Comparison of ENCODE assay signal across 19 cellular contexts in genomic region chr11:72220696-72221363, GRCh38. TPM values are rescaled to one million over a fixed set of nuclear protein-coding genes. Genes with fewer than 3 reads are reported as not detected.
DNase-seq lines count a peak whose midpoint lies in the region; ATAC-seq and FAIRE-seq lines count a peak whose summit lies in the region.
"Had no signal": no experiment of that assay in that cellular context is flagged by ENCODE, and none has a peak within 500 bp of the region (broad histone marks: within the 10 kb centered on the region; RNA-seq: fewer than 3 reads in every experiment).

No MANE protein-coding gene starts in this region.

- FAIRE-seq in urothelium cell line (lab: Jason Lieb, UNC): no peak

- H3K27ac Mint-ChIP-seq in activated naive CD4-positive, alpha-beta T cell treated with anti-CD3 and anti-CD28 coated beads, Interleukin-2, amount 50 U/mL, for 24 hours: no peak overlapping the region
- no peak overlapping the region for H3K27ac Mint-ChIP-seq in activated naive CD4-positive, alpha-beta T cell treated with anti-CD3 and anti-CD28 coated beads for 36 hours
- H3K27ac Mint-ChIP-seq in IgD-negative memory B cell: peak overlapping the region; percentile 87 to 93 (median 87)
- H3K27ac Mint-ChIP-seq in stimulated activated naive B cell treated with anti-CD40 and anti-IgM and Interleukin-4, amounts not matched to agents 10 μg/mL and 1 μg/mL and 100 μg/mL, for 72 hours: no peak overlapping the region
- H3K27ac Mint-ChIP-seq: T-helper 2 cell treated with Interferon-gamma antibody and Interleukin-4, amounts not matched to agents 5 μg/mL and 100 μg/mL, for 36 hours had no signal

- intact Hi-C loops in activated naive CD4-positive, alpha-beta T cell treated with anti-CD3 and anti-CD28 coated beads for 36 hours (cut with micrococcal nuclease): loop anchor here (5.0 kb wide), 2 partner anchors 191 to 774 kb away; partner anchors contain the start of gene DHCR7

- H3K36me3 Mint-ChIP-seq in activated naive CD4-positive, alpha-beta T cell treated with anti-CD3 and anti-CD28 coated beads, Interleukin-2, amount 50 U/mL, for 24 hours: no peaks in the 10 kb centered on the region
- H3K36me3 Mint-ChIP-seq in activated naive CD4-positive, alpha-beta T cell treated with anti-CD3 and anti-CD28 coated beads for 36 hours (ENCODE audit: low read depth): peaks cover 3% of the 10 kb centered on the region
- H3K36me3 Mint-ChIP-seq in IgD-negative memory B cell: no peaks in the 10 kb centered on the region
- H3K36me3 Mint-ChIP-seq in stimulated activated naive B cell treated with anti-CD40 and anti-IgM and Interleukin-4, amounts not matched to agents 10 μg/mL and 1 μg/mL and 100 μg/mL, for 72 hours: peaks cover 6 to 10% of the 10 kb centered on the region in 2 donors

- peaks cover 2% of the 10 kb centered on the region for H3K27me3 Mint-ChIP-seq in activated naive CD4-positive, alpha-beta T cell treated with anti-CD3 and anti-CD28 coated beads, Interleukin-2, amount 50 U/mL, for 24 hours
- H3K27me3 Mint-ChIP-seq in activated naive CD4-positive, alpha-beta T cell treated with anti-CD3 and anti-CD28 coated beads for 36 hours (ENCODE audit: low read depth): peaks cover 3% of the 10 kb centered on the region
- H3K27me3 Mint-ChIP-seq in IgD-negative memory B cell: peaks cover 2% of the 10 kb centered on the region
- no peaks in the 10 kb centered on the region for H3K27me3 Mint-ChIP-seq in stimulated activated naive B cell treated with anti-CD40 and anti-IgM and Interleukin-4, amounts not matched to agents 10 μg/mL and 1 μg/mL and 100 μg/mL, for 72 hours

- H3K9me3 Mint-ChIP-seq in activated naive CD4-positive, alpha-beta T cell treated with anti-CD3 and anti-CD28 coated beads, Interleukin-2, amount 50 U/mL, for 24 hours: no peaks in the 10 kb centered on the region
- H3K9me3 Mint-ChIP-seq in activated naive CD4-positive, alpha-beta T cell treated with anti-CD3 and anti-CD28 coated beads for 36 hours: no peaks in the 10 kb centered on the region
- H3K9me3 Mint-ChIP-seq in IgD-negative memory B cell: no peaks in the 10 kb centered on the region
- no peaks in the 10 kb centered on the region for H3K9me3 Mint-ChIP-seq in stimulated activated naive B cell treated with anti-CD40 and anti-IgM and Interleukin-4, amounts not matched to agents 10 μg/mL and 1 μg/mL and 100 μg/mL, for 72 hours
- H3K9me3 Mint-ChIP-seq: T-helper 2 cell treated with Interferon-gamma antibody and Interleukin-4, amounts not matched to agents 5 μg/mL and 100 μg/mL, for 36 hours had no signal

- H3K4me3 Mint-ChIP-seq in activated naive CD4-positive, alpha-beta T cell treated with anti-CD3 and anti-CD28 coated beads, Interleukin-2, amount 50 U/mL, for 24 hours: peak overlapping the region; percentile 8
- H3K4me3 Mint-ChIP-seq in activated naive CD4-positive, alpha-beta T cell treated with anti-CD3 and anti-CD28 coated beads for 36 hours: no peak overlapping the region
- H3K4me3 Mint-ChIP-seq in IgD-negative memory B cell: peak overlapping the region; percentile 87 to 98 (median 94)
- peak overlapping the region; percentile 37 to 56 for H3K4me3 Mint-ChIP-seq in stimulated activated naive B cell treated with anti-CD40 and anti-IgM and Interleukin-4, amounts not matched to agents 10 μg/mL and 1 μg/mL and 100 μg/mL, for 72 hours
- H3K4me3 Mint-ChIP-seq: T-helper 2 cell treated with Interferon-gamma antibody and Interleukin-4, amounts not matched to agents 5 μg/mL and 100 μg/mL, for 36 hours had no signal

- ATAC-seq in stimulated activated naive B cell treated with anti-CD40 and anti-IgM and Interleukin-4, amounts not matched to agents 10 μg/mL and 1 μg/mL and 100 μg/mL, for 72 hours (replicated peaks): no peak
- ATAC-seq in HG03571 (IDR thresholded peaks at IDR 0.05; ENCODE audit: unreplicated experiment): no peak
- ATAC-seq: stimulated activated naive CD8-positive, alpha-beta T cell treated with anti-CD3 and anti-CD28 coated beads, Interleukin-15, Interleukin-2, amounts not matched to agents 100 U/mL and 50 U/mL, for 24 hours had no signal

- H3K4me1 Mint-ChIP-seq in activated naive CD4-positive, alpha-beta T cell treated with anti-CD3 and anti-CD28 coated beads, Interleukin-2, amount 50 U/mL, for 24 hours: peaks cover 18% of the 10 kb centered on the region
- peaks cover 16% of the 10 kb centered on the region for H3K4me1 Mint-ChIP-seq in activated naive CD4-positive, alpha-beta T cell treated with anti-CD3 and anti-CD28 coated beads for 36 hours (ENCODE audit: low read depth)
- H3K4me1 Mint-ChIP-seq in IgD-negative memory B cell: peaks cover 29 to 43% (median 31%) of the 10 kb centered on the region in 3 donors
- peaks cover 38 to 64% of the 10 kb centered on the region in 2 donors for H3K4me1 Mint-ChIP-seq in stimulated activated naive B cell treated with anti-CD40 and anti-IgM and Interleukin-4, amounts not matched to agents 10 μg/mL and 1 μg/mL and 100 μg/mL, for 72 hours

- CTCF ChIA-PET in activated naive CD4-positive, alpha-beta T cell treated with anti-CD3 and anti-CD28 coated beads for 36 hours (lab: Charles Lee): no interaction called here

- no peak for DNase-seq in activated naive CD4-positive, alpha-beta T cell treated with anti-CD3 and anti-CD28 coated beads for 36 hours
- DNase-seq in iPS-NIHi7 (ENCODE audit: extremely low spot score) (peak; percentile 1), urothelium cell line (ENCODE audit: low spot score) (no peak)
- no peak for DNase-seq in stimulated activated naive B cell treated with anti-CD40 and anti-IgM and Interleukin-4, amounts not matched to agents 10 μg/mL and 1 μg/mL and 100 μg/mL, for 72 hours
- DNase-seq in activated CD4-positive, alpha-beta T cell treated with anti-CD3 and anti-CD28 coated beads for 1 hour: no peak
- DNase-seq: activated naive CD4-positive, alpha-beta T cell; colonic mucosa; erythroblast; mammary epithelial cell; NCI-H2081; NCI-H510A treated with DMSO at 0.1 percent for 48 hours; stimulated activated naive CD8-positive, alpha-beta T cell treated with anti-CD3 and anti-CD28 coated beads, Interleukin-15, Interleukin-2, amounts not matched to agents 100 U/mL and 50 U/mL, for 24 hours had no signal

RNA-seq across cellular contexts. Expression of gene INPPL1, which starts 3.7 kb away (rescaled TPM):
- 10 to 100 TPM; 67.1 to 74.0 TPM for total RNA-seq in activated naive CD4-positive, alpha-beta T cell treated with anti-CD3 and anti-CD28 coated beads for 36 hours
- 11.7 TPM for polyA plus RNA-seq in IgD-negative memory B cell

RNA-seq across cellular contexts. Expression of gene FOLR2, which starts 4.2 kb away (rescaled TPM):
- not detected for total RNA-seq in activated naive CD4-positive, alpha-beta T cell treated with anti-CD3 and anti-CD28 coated beads for 36 hours
- 16.1 TPM for polyA plus RNA-seq in IgD-negative memory B cell
- total RNA-seq: Caco-2, mammary epithelial cell, SJSA1 had no signal
- polyA plus RNA-seq: mammary epithelial cell, neural cell had no signal

RNA-seq across cellular contexts. Expression of gene PHOX2A, which starts 23.1 kb away (rescaled TPM):
- not detected for total RNA-seq in activated naive CD4-positive, alpha-beta T cell treated with anti-CD3 and anti-CD28 coated beads for 36 hours
- not detected for polyA plus RNA-seq in IgD-negative memory B cell
- total RNA-seq: Caco-2, mammary epithelial cell, SJSA1 had no signal
- polyA plus RNA-seq: mammary epithelial cell, neural cell had no signal

RNA-seq across cellular contexts. Expression of gene FOLR1, which starts 28.9 kb away (rescaled TPM):
- total RNA-seq in activated naive CD4-positive, alpha-beta T cell treated with anti-CD3 and anti-CD28 coated beads for 36 hours: not detected
- not detected for polyA plus RNA-seq in IgD-negative memory B cell
- polyA plus RNA-seq: neural cell had no signal

Comparison
In these comparisons a context has a peak if more than half of its experiments do, and no peak if none do; other contexts are left out.
1. H3K27ac Mint-ChIP-seq: peak in IgD-negative memory B cell (3 of 3); none in activated naive CD4-positive, alpha-beta T cell treated with anti-CD3 and anti-CD28 coated beads, Interleukin-2, amount 50 U/mL, for 24 hours (single experiment), activated naive CD4-positive, alpha-beta T cell treated with anti-CD3 and anti-CD28 coated beads for 36 hours (single experiment) and stimulated activated naive B cell treated with anti-CD40 and anti-IgM and Interleukin-4, amounts not matched to agents 10 μg/mL and 1 μg/mL and 100 μg/mL, for 72 hours (single experiment).